15 cellular contexts compared by ENCODE assay signal in the genomic region with DNA sequence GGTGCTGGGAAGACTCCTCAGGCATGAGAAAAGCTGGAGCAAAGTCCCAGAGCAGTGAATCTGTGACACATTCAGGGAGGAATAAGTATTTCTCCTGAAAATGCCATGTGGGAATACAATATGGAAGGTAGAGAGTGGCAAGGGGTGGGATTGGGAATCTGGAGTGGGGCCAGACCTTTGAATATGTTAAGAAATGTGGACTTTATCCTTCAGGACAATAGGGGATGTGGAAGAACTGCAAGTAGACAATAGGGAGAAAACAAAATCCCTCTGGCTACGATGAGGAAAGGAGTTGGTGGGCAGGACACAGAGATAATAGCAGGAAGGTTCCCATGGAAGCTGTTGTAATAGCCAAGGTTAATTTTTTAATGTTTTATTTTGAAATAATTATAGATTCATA.
DNase-seq lines count a peak whose midpoint lies in the region; TF ChIP-seq lines count a peak whose summit lies in the region.
"Had no signal": no experiment of that assay in that cellular context is flagged by ENCODE, and none has a peak within 500 bp of the region (broad histone marks: within the 10 kb centered on the region; RNA-seq: fewer than 3 reads in every experiment).

No MANE protein-coding gene starts in this region.

- H3K27me3 Mint-ChIP-seq in endothelial cell (ENCODE audit: unreplicated experiment): peaks cover 3% of the 10 kb centered on the region
- H3K27me3 Mint-ChIP-seq: CD4-positive, alpha-beta T cell had no signal

- H2BK15ac ChIP-seq in neuronal stem cell (ENCODE audit: low read length): no peak overlapping the region

- H4K91ac ChIP-seq in neuronal stem cell (ENCODE audit: low read depth, low read length, poor library complexity): no peak overlapping the region

- DNase-seq in HAP-1 (ENCODE audit: low spot score in 2 of 2) (peak; percentile 70 to 80), endothelial cell (ENCODE audit: low spot score) (no peak), neuronal stem cell (ENCODE audit: low spot score) (no peak), NCI-H446 (lab: John Stamatoyannopoulos, UW) (no peak)
- no peak for DNase-seq in stimulated activated CD4-positive, alpha-beta T cell treated with anti-CD3 and anti-CD28 coated beads, Interleukin-15, amount 100 ng/mL, for 24 hours
- DNase-seq: AML-193; CD4-positive, alpha-beta T cell; DMS153; DMS79; GDM1; GOT3; H7 had no signal

- H2AK5ac ChIP-seq in neuronal stem cell (ENCODE audit: low read depth, low read length): no peak overlapping the region

- H2BK12ac ChIP-seq in neuronal stem cell (ENCODE audit: low read length): no peak overlapping the region

- no peak for TF ChIP-seq CTCF in endothelial cell (IDR thresholded peaks at IDR 0.05; ENCODE audit: unreplicated experiment)

- no peak overlapping the region for H3K4me2 ChIP-seq in neuronal stem cell (ENCODE audit: insufficient read depth, low read length, poor library complexity, severe bottlenecking)

- H3K9me3 ChIP-seq in HAP-1 (no peaks in the 10 kb centered on the region), neuronal stem cell (replicated peaks in 1 of 2; ENCODE audit: control insufficient read depth in 2 of 2, insufficient read depth in 1 of 2, low read depth in 1 of 2, low read length in 2 of 2) (peaks cover 0 to 4% of the 10 kb centered on the region in 2 donors)

- H3K79me1 ChIP-seq in neuronal stem cell (ENCODE audit: low read depth, low read length): no peaks in the 10 kb centered on the region

- no peak overlapping the region for H3K4me3 Mint-ChIP-seq in endothelial cell (ENCODE audit: unreplicated experiment)
- H3K4me3 Mint-ChIP-seq: CD4-positive, alpha-beta T cell had no signal

- H3K14ac ChIP-seq in neuronal stem cell (ENCODE audit: low read length): no peak overlapping the region

- H3K4me3 ChIP-seq in ACC112 (ENCODE audit: low read depth, low read length): no peak overlapping the region
- H3K4me3 ChIP-seq in HAP-1: no peak overlapping the region
- H3K4me3 ChIP-seq in neuronal stem cell (ENCODE audit: low read length in 2 of 2): no peak overlapping the region
- H3K4me3 ChIP-seq: K562 had no signal

- peak overlapping the region; percentile 22 for H2AFZ ChIP-seq in ACC112 (ENCODE audit: low read length, unreplicated experiment)
- peak overlapping the region; percentile 15 for H2AFZ ChIP-seq in neuronal stem cell (ENCODE audit: low read length)

- no peak overlapping the region for H3K9ac ChIP-seq in neuronal stem cell (ENCODE audit: low read depth, low read length, poor library complexity)

- H3K27ac Mint-ChIP-seq in endothelial cell (ENCODE audit: unreplicated experiment): peak overlapping the region; percentile 80
- H3K27ac Mint-ChIP-seq: CD4-positive, alpha-beta T cell had no signal

- H3K4me1 ChIP-seq in ACC112 (ENCODE audit: control insufficient read depth, insufficient read depth, low read length, unreplicated experiment): peaks cover 4% of the 10 kb centered on the region
- H3K4me1 ChIP-seq in HAP-1: peaks cover 9% of the 10 kb centered on the region
- H3K4me1 ChIP-seq in neuronal stem cell (ENCODE audit: control insufficient read depth in 2 of 2, insufficient read depth in 1 of 2, low read depth in 1 of 2, low read length in 2 of 2): peaks cover 0 to 5% of the 10 kb centered on the region in 2 donors

- H2BK120ac ChIP-seq in neuronal stem cell (ENCODE audit: low read depth, low read length): no peak overlapping the region

- peaks cover 23% of the 10 kb centered on the region for H3K4me1 Mint-ChIP-seq in endothelial cell (ENCODE audit: unreplicated experiment)

- WGBS in neuronal stem cell (ENCODE audit: extremely low coverage in 2 of 2, insufficient read length in 2 of 2, insufficient replicate concordance in 1 of 2), 2 donors: no CpG with 5 or more reads among the region's 1 CpG

- H3K27ac ChIP-seq in ACC112 (ENCODE audit: low read depth, low read length) (no peak overlapping the region), neuronal stem cell (replicated peaks; ENCODE audit: low read length) (no peak overlapping the region)
- H3K27ac ChIP-seq: C4-2B had no signal

- H3K36me3 Mint-ChIP-seq in endothelial cell (ENCODE audit: low read depth, unreplicated experiment): peaks cover 3% of the 10 kb centered on the region

- H3K23ac ChIP-seq in neuronal stem cell (ENCODE audit: low read depth, low read length, poor library complexity): no peak overlapping the region

- H3K9me3 Mint-ChIP-seq in endothelial cell (ENCODE audit: unreplicated experiment): no peaks in the 10 kb centered on the region
- H3K9me3 Mint-ChIP-seq: CD4-positive, alpha-beta T cell had no signal

- H4K8ac ChIP-seq in neuronal stem cell (ENCODE audit: low read depth, low read length): no peak overlapping the region

- H3K36me3 ChIP-seq in ACC112 (ENCODE audit: insufficient read depth, low read length) (no peaks in the 10 kb centered on the region), HAP-1 (replicated peaks) (no peaks in the 10 kb centered on the region), neuronal stem cell (replicated peaks in 1 of 2; ENCODE audit: control insufficient read depth in 2 of 2, insufficient read depth in 2 of 2, low read length in 2 of 2) (no peaks in the 10 kb centered on the region)

- H3K4ac ChIP-seq in neuronal stem cell (ENCODE audit: low read length): no peak overlapping the region

- no peak overlapping the region for H2BK5ac ChIP-seq in neuronal stem cell (ENCODE audit: low read length)

- H3K18ac ChIP-seq in neuronal stem cell (ENCODE audit: low read length): no peak overlapping the region

- H3K27me3 ChIP-seq in ACC112 (ENCODE audit: insufficient read depth, low read length) (no peaks in the 10 kb centered on the region), HAP-1 (ENCODE audit: low read depth) (no peaks in the 10 kb centered on the region), neuronal stem cell (ENCODE audit: control insufficient read depth in 3 of 3, insufficient read depth in 3 of 3, low read depth in 1 of 3, low read length in 3 of 3) (no peaks in the 10 kb centered on the region)

- in situ Hi-C loops in HAP-1 (cut with MboI; ENCODE audit: low sequenced_read_pairs): no loop called here

- no peaks in the 10 kb centered on the region for H3K79me2 ChIP-seq in ACC112 (ENCODE audit: control insufficient read depth, insufficient read depth, low read length, unreplicated experiment)

Comparison
In these comparisons a context has a peak if more than half of its experiments do, and no peak if none do; other contexts are left out.
1. DNase-seq: peak in HAP-1 (2 of 2); none in endothelial cell (single experiment), neuronal stem cell (single experiment), stimulated activated CD4-positive, alpha-beta T cell treated with anti-CD3 and anti-CD28 coated beads, Interleukin-15, amount 100 ng/mL, for 24 hours (single experiment) and NCI-H446 (0 of 2).